In the genomic region with DNA sequence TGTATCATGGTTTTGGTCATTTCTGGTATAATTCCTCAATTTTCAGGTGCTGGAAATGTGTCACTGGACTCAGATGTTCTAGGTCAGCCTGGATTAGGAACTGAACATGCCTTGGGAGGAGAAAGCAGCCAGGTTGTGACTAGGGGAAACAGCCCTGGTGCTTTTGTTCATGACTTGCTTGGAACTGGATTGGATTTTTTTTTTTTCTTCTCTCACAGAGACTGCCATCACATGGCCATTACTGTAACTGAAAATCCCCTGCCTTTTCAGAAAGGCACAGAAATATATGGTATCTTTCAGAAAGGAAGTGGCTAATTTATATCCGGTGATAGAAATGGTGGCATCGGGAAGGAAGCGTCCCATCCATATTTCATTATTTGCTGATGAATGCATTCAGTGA, we compare ENCODE assay signal across 9 cellular contexts. TPM values are rescaled to one million over a fixed set of nuclear protein-coding genes. Genes with fewer than 3 reads are reported as not detected.
DNase-seq lines count a peak whose midpoint lies in the region; ATAC-seq, FAIRE-seq and TF ChIP-seq lines count a peak whose summit lies in the region.
"Had no signal": no experiment of that assay in that cellular context is flagged by ENCODE, and none has a peak within 500 bp of the region (broad histone marks: within the 10 kb centered on the region; RNA-seq: fewer than 3 reads in every experiment).

No MANE protein-coding gene starts in this region.

- CTCF ChIA-PET in CD8-positive, alpha-beta memory T cell (lab: Charles Lee) = no interaction called here

- no peaks in the 10 kb centered on the region for H3K27me3 Mint-ChIP-seq in CD8-positive, alpha-beta memory T cell

- H3K36me3 Mint-ChIP-seq in CD8-positive, alpha-beta memory T cell = peaks cover 0 to 11% (median 0%) of the 10 kb centered on the region in 3 donors

- DNase-seq in CD8-positive, alpha-beta memory T cell = peak in 2 of 5 donors; percentile 23 to 39
- DNase-seq in LNCaP clone FGC (ENCODE audit: low read depth) = no peak
- DNase-seq in dermis blood vessel endothelial cell = peak; percentile 80
- DNase-seq in pancreas = no peak
- DNase-seq in activated gamma-delta T cell (lab: John Stamatoyannopoulos, UW) = no peak
- DNase-seq in HK-2 (ENCODE audit: unreplicated experiment) = no peak

- ATAC-seq in GM21360 (IDR thresholded peaks at IDR 0.05; ENCODE audit: unreplicated experiment) (peak; percentile 69), pancreas (peak in 3 of 4 donors; percentile 31 to 51 (median 47)), HG02588 (IDR thresholded peaks at IDR 0.05; ENCODE audit: unreplicated experiment) (no peak)

- H3K4me1 Mint-ChIP-seq in CD8-positive, alpha-beta memory T cell = peaks cover 72 to 94% (median 92%) of the 10 kb centered on the region in 3 donors

- H3K36me3 ChIP-seq in CD8-positive, alpha-beta memory T cell (ENCODE audit: insufficient read depth, low read length) = no peaks in the 10 kb centered on the region
- no peaks in the 10 kb centered on the region for H3K36me3 ChIP-seq in pancreas
- H3K36me3 ChIP-seq: neutrophil had no signal

- H3K27ac ChIP-seq in CD8-positive, alpha-beta memory T cell (ENCODE audit: low read depth, low read length) = no peak overlapping the region
- no peak overlapping the region for H3K27ac ChIP-seq in pancreas
- H3K27ac ChIP-seq: neutrophil had no signal

- H3K9me3 Mint-ChIP-seq in CD8-positive, alpha-beta memory T cell = no peaks in the 10 kb centered on the region

- no peak for FAIRE-seq in pancreas (lab: Jason Lieb, UNC)

- H3K27me3 ChIP-seq in CD8-positive, alpha-beta memory T cell (ENCODE audit: insufficient read depth, low read length, poor library complexity, severe bottlenecking) = no peaks in the 10 kb centered on the region
- H3K27me3 ChIP-seq in pancreas = no peaks in the 10 kb centered on the region

- H3K4me3 Mint-ChIP-seq in CD8-positive, alpha-beta memory T cell = peak overlapping the region in 6 of 7 donors; percentile 17 to 65 (median 64)

- 78 to 86% methylated on average over 3 of the region's 3 CpGs for WGBS in pancreas, 2 donors

- peaks cover 54% of the 10 kb centered on the region for H3K4me1 ChIP-seq in CD8-positive, alpha-beta memory T cell (ENCODE audit: insufficient read depth, low read length)
- H3K4me1 ChIP-seq in pancreas = peaks cover 0 to 23% (median 6%) of the 10 kb centered on the region in 3 donors

- no peaks in the 10 kb centered on the region for H3K9me3 ChIP-seq in CD8-positive, alpha-beta memory T cell (ENCODE audit: low read length)
- H3K9me3 ChIP-seq in pancreas = no peaks in the 10 kb centered on the region
- H3K9me3 ChIP-seq: neutrophil had no signal

- TF ChIP-seq CTCF in LNCaP clone FGC (IDR thresholded peaks at IDR 0.05; ENCODE audit: control insufficient read depth, extremely low read depth, insufficient read depth) (0 out of 2 replicates have a peak, but pooled peaks have one; percentile 4), pancreas (IDR thresholded peaks at IDR 0.05) (peak in 2 of 4 donors; percentile 7 to 9)

- POLR2A ChIA-PET in CD8-positive, alpha-beta memory T cell (lab: Charles Lee) = no interaction called here

- intact Hi-C loops in pancreas (cut with DNase I) = no loop called here

- no peak overlapping the region for H3K4me3 ChIP-seq in CD8-positive, alpha-beta memory T cell (ENCODE audit: low read length)
- H3K4me3 ChIP-seq in LNCaP clone FGC (ENCODE audit: low read depth, low read length) (no peak overlapping the region), pancreas (no peak overlapping the region)

- peak overlapping the region in 7 of 8 donors; percentile 18 to 83 (median 81) for H3K27ac Mint-ChIP-seq in CD8-positive, alpha-beta memory T cell

RNA-seq across cellular contexts. Expression of gene SEPTIN11, which starts 34.6 kb away (rescaled TPM):
- total RNA-seq in CD8-positive, alpha-beta memory T cell = 10 to 100 TPM; 54.3 to 56.8 TPM
- polyA plus RNA-seq in CD8-positive, alpha-beta memory T cell = 34.8 TPM
- 160 and 179 TPM in 2 replicates for total RNA-seq in dermis blood vessel endothelial cell
- 10 to 100 TPM; 18.6 to 48.9 (median 28.9) TPM for total RNA-seq in pancreas
- polyA plus RNA-seq in pancreas = 10 to 100 TPM; 11.6 to 13.6 TPM
